In genomic region chr2:43344911-43345373, GRCh38 we compare ENCODE assay signal across 16 cellular contexts.
DNase-seq lines count a peak whose midpoint lies in the region; ATAC-seq, FAIRE-seq and TF ChIP-seq lines count a peak whose summit lies in the region.
"Had no signal": no experiment of that assay in that cellular context is flagged by ENCODE, and none has a peak within 500 bp of the region (broad histone marks: within the 10 kb centered on the region; RNA-seq: fewer than 3 reads in every experiment).

No MANE protein-coding gene starts in this region.

- TF ChIP-seq POLR2A in uterus (IDR thresholded peaks at IDR 0.05) (no peak), GM12892 (IDR thresholded peaks at IDR 0.05; ENCODE audit: low read depth, low read length) (no peak)

- H3K36me3 ChIP-seq in ascending aorta: no peaks in the 10 kb centered on the region
- no peaks in the 10 kb centered on the region for H3K36me3 ChIP-seq in parathyroid adenoma (ENCODE audit: control insufficient read depth, insufficient read depth, low read length)
- H3K36me3 ChIP-seq in uterus: no peaks in the 10 kb centered on the region

- DNase-seq in ascending aorta (ENCODE audit: low spot score in 2 of 2) (no peak), right cardiac atrium (no peak), uterus (no peak), GM12892 (ENCODE audit: insufficient read length) (no peak), GOT3 (lab: John Stamatoyannopoulos, UW) (no peak)
- DNase-seq: activated B cell treated with CpG ODN at 0.5 μM for 24 hours; activated T-cell treated with anti-CD3 and anti-CD28 coated beads, Interleukin-2, amount 50 U/mL, for 4 hours; HCEC 1CT; NCI-H345; RPMI8226 had no signal

- WGBS in right cardiac atrium: 17% methylated on average over 3 of the region's 3 CpGs

- peaks cover 2% of the 10 kb centered on the region for H3K79me2 ChIP-seq in parathyroid adenoma

- no peaks in the 10 kb centered on the region for H3K27me3 ChIP-seq in ascending aorta
- no peaks in the 10 kb centered on the region for H3K27me3 ChIP-seq in right cardiac atrium (ENCODE audit: control insufficient read depth, insufficient read depth)
- H3K27me3 ChIP-seq in parathyroid adenoma (ENCODE audit: control insufficient read depth, insufficient read depth, low read length): no peaks in the 10 kb centered on the region
- H3K27me3 ChIP-seq in uterus: no peaks in the 10 kb centered on the region

- H3K4me3 ChIP-seq in ascending aorta (no peak overlapping the region), right cardiac atrium (ENCODE audit: low read length) (no peak overlapping the region), parathyroid adenoma (ENCODE audit: low read depth, low read length) (peak overlapping the region; percentile 18), uterus (no peak overlapping the region)

- H3K9me3 ChIP-seq in ascending aorta: no peaks in the 10 kb centered on the region
- no peaks in the 10 kb centered on the region for H3K9me3 ChIP-seq in right cardiac atrium (ENCODE audit: control insufficient read depth, low read length)
- no peaks in the 10 kb centered on the region for H3K9me3 ChIP-seq in parathyroid adenoma (ENCODE audit: control insufficient read depth, low read length)
- no peaks in the 10 kb centered on the region for H3K9me3 ChIP-seq in uterus

- H2AFZ ChIP-seq in parathyroid adenoma: peak overlapping the region; percentile 26

- H3K4me2 ChIP-seq in parathyroid adenoma (ENCODE audit: low read length): peak overlapping the region; percentile 10
- H3K4me2 ChIP-seq: KMS-11 had no signal

- ATAC-seq in right cardiac atrium (peak; percentile 17 to 47), HG02970 (IDR thresholded peaks at IDR 0.05; ENCODE audit: low FRiP score, unreplicated experiment) (no peak)
- ATAC-seq: activated T-cell treated with anti-CD3 and anti-CD28 coated beads, Interleukin-2, amount 50 U/mL, for 4 hours; esophagus mucosa had no signal

- no peak for FAIRE-seq in GM12892 (lab: Jason Lieb, UNC)
- FAIRE-seq: GM19239, keratinocyte had no signal

- H3K27ac ChIP-seq in ascending aorta: peak overlapping the region; percentile 85 to 90
- peak overlapping the region; percentile 64 for H3K27ac ChIP-seq in right cardiac atrium (ENCODE audit: low read length)
- peak overlapping the region; percentile 63 for H3K27ac ChIP-seq in parathyroid adenoma
- H3K27ac ChIP-seq in uterus: peak overlapping the region; percentile 89 to 94
- H3K27ac ChIP-seq: KMS-11 had no signal

- TF ChIP-seq CTCF in ascending aorta (IDR thresholded peaks at IDR 0.05) (no peak), parathyroid adenoma (IDR thresholded peaks at IDR 0.05) (no peak), uterus (IDR thresholded peaks at IDR 0.05) (no peak)

- H3K9ac ChIP-seq in parathyroid adenoma: no peak overlapping the region
- H3K9ac ChIP-seq: KMS-11 had no signal

- intact Hi-C loops in ascending aorta (cut with DNase I) (loop anchor here (2.0 to 5.0 kb wide), 2 partner anchors 46 to 122 kb away; no protein-coding TSS in a partner anchor), right cardiac atrium (cut with DNase I) (no loop called here), uterus (cut with DNase I; ENCODE audit: low total_unique reads) (no loop called here)

- H3K4me1 ChIP-seq in ascending aorta: peaks cover 33 to 92% of the 10 kb centered on the region in 2 donors
- H3K4me1 ChIP-seq in right cardiac atrium (ENCODE audit: control insufficient read depth, insufficient read depth, low read length): peaks cover 18% of the 10 kb centered on the region
- peaks cover 47% of the 10 kb centered on the region for H3K4me1 ChIP-seq in parathyroid adenoma
- H3K4me1 ChIP-seq in uterus: peaks cover 15 to 32% of the 10 kb centered on the region in 2 donors
